In the genomic region with DNA sequence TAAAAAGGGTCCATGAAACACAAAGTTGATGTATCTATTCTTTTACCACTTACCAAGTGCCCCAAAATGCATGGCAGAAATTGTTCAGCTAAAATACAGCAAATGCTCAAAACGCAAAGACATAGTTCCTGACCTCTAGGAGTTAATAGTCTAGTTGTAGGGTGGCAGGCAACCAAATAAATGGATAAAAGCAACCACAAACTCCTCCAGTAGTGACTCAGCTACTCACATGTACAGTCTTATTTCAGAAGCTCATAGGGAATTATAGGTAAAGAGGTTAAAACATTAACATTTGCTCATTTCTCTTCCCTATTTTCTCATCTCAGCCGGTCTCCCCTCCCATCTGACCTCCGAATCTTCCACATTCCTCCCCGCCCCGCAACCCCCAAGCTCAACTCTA, we compare ENCODE assay signal across 1 cellular context.
TF ChIP-seq lines count a peak whose summit lies in the region.

No MANE protein-coding gene starts in this region.

TF ChIP-seq in GM23338, 12 proteins besides CTCF, POLR2A, EP300 and RAD21 (continued from another document):
- no peak for TF ChIP-seq EZH2 (IDR thresholded peaks at IDR 0.05; ENCODE audit: low read depth, unreplicated experiment)
- TF ChIP-seq, protein P1, sequence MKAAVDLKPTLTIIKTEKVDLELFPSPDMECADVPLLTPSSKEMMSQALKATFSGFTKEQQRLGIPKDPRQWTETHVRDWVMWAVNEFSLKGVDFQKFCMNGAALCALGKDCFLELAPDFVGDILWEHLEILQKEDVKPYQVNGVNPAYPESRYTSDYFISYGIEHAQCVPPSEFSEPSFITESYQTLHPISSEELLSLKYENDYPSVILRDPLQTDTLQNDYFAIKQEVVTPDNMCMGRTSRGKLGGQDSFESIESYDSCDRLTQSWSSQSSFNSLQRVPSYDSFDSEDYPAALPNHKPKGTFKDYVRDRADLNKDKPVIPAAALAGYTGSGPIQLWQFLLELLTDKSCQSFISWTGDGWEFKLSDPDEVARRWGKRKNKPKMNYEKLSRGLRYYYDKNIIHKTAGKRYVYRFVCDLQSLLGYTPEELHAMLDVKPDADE (IDR thresholded peaks at IDR 0.05), result no peak
TF ChIP-seq in GM23338: peak in this region for 0.
